8 cellular contexts compared by ENCODE assay signal in the genomic region with DNA sequence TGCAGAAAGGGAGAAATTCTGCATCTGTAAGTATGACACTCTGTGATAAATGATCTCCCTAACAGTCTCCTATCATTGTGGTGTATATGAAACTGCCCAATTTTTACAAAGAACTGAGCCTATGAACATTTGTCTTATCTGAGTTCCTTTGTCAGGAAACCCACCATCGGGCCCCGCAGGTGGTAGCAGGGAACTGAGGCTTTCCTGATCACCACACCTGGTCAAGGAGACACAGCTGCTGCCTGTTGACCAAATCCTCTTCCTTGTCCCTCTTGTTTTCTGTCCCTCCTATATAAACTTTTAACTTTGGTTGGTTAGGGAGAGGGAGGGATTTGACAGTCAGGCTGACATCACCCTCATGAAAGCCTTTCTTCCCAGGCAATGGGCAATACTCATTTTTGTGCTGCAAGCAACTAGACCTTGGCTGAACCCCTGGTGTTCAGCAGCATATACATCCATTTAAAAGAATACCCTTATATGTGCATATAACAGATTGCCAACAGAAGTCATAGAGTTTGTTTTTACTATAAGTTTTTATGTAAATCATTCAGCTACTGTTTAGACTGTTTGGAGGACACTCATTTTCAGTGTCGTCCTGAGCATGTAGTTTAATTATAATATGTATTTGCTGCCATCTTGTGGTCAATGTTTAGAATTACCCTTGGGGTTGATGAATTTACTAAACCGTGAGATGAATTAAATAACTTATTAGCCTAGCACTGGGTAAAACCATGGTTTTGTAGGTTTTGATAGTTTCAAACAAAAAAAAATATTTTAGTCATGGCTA. TPM values are rescaled to one million over a fixed set of nuclear protein-coding genes. Genes with fewer than 3 reads are reported as not detected.
DNase-seq lines count a peak whose midpoint lies in the region; ATAC-seq and TF ChIP-seq lines count a peak whose summit lies in the region.

No MANE protein-coding gene starts in this region.

- no peaks in the 10 kb centered on the region for H3K36me3 ChIP-seq in mammary epithelial cell (ENCODE audit: insufficient read depth, low read length)

- H3K36me3 Mint-ChIP-seq in activated naive CD8-positive, alpha-beta T cell treated with anti-CD3 and anti-CD28 coated beads for 36 hours: no peaks in the 10 kb centered on the region

- BruUV-seq in mammary epithelial cell (replicated peaks; lab: Mats Ljungman, UMichigan): no TSS peak

- in situ Hi-C loops in mammary epithelial cell (cut with MboI; ENCODE audit: low sequenced_read_pairs in 2 of 2): no loop called here

- ATAC-seq in GM21390 (IDR thresholded peaks at IDR 0.05; ENCODE audit: unreplicated experiment): peak; percentile 89
- peak; percentile 76 for ATAC-seq in HG03558 (IDR thresholded peaks at IDR 0.05; ENCODE audit: extremely low read depth, unreplicated experiment)
- ATAC-seq in left lobe of liver: peak; percentile 97

- intact Hi-C loops in mammary epithelial cell (cut with micrococcal nuclease): loop anchor here (1.0 to 2.0 kb wide), 3 partner anchors 226 to 396 kb away; no protein-coding TSS in a partner anchor

- H3K27ac ChIP-seq in mammary epithelial cell (ENCODE audit: insufficient read depth, low read depth, low read length): no peak overlapping the region

- no peaks in the 10 kb centered on the region for H3K27me3 ChIP-seq in mammary epithelial cell (ENCODE audit: insufficient read depth, low read length)

- DNase-seq in EL (peak; percentile 39), NCI-H748 (lab: John Stamatoyannopoulos, UW; ENCODE audit: unreplicated experiment) (peak; percentile 73), mammary epithelial cell (peak; percentile 20), left lobe of liver (ENCODE audit: low spot score) (no peak)
- no peak for DNase-seq in activated naive CD8-positive, alpha-beta T cell treated with anti-CD3 and anti-CD28 coated beads for 36 hours
- DNase-seq in stimulated activated CD8-positive, alpha-beta memory T cell treated with anti-CD3 and anti-CD28 coated beads, Interleukin-4, amount 100 ng/mL, for 48 hours: no peak

- TF ChIP-seq CTCF in mammary epithelial cell (conservative IDR thresholded peaks at IDR 0.05 in 1 of 2, IDR thresholded peaks at IDR 0.05 in 1 of 2; ENCODE audit: extremely low read depth in 1 of 2, insufficient read depth in 1 of 2, low read depth in 1 of 2, low read length in 2 of 2): peak; percentile 45 to 55

- WGBS in mammary epithelial cell (ENCODE audit: low coverage, missing lambda C conversion rate): 45% methylated on average over 4 of the region's 4 CpGs

- dilution Hi-C loops in mammary epithelial cell (cut with HindIII; ENCODE audit: low sequenced_read_pairs): no loop called here

- no peak overlapping the region for H3K9ac ChIP-seq in mammary epithelial cell (ENCODE audit: insufficient read depth, low read length)

- H3K4me3 Mint-ChIP-seq in activated naive CD8-positive, alpha-beta T cell treated with anti-CD3 and anti-CD28 coated beads for 36 hours: no peak overlapping the region

- no peak overlapping the region for H3K27ac Mint-ChIP-seq in activated naive CD8-positive, alpha-beta T cell treated with anti-CD3 and anti-CD28 coated beads for 36 hours

- no peak overlapping the region for H3K4me3 ChIP-seq in mammary epithelial cell (replicated peaks in 1 of 3; ENCODE audit: insufficient read depth in 1 of 3, low read depth in 2 of 3, low read length in 3 of 3)

- H3K4me2 ChIP-seq in mammary epithelial cell (ENCODE audit: insufficient read depth, low read depth, low read length): no peak overlapping the region

- CTCF ChIA-PET in mammary epithelial cell (lab: Charles Lee; ENCODE audit: low non-redundant PET): no interaction called here

- H3K9me3 Mint-ChIP-seq in activated naive CD8-positive, alpha-beta T cell treated with anti-CD3 and anti-CD28 coated beads for 36 hours: no peaks in the 10 kb centered on the region

- H3K27me3 Mint-ChIP-seq in activated naive CD8-positive, alpha-beta T cell treated with anti-CD3 and anti-CD28 coated beads for 36 hours: no peaks in the 10 kb centered on the region

- H4K20me1 ChIP-seq in mammary epithelial cell (ENCODE audit: insufficient read depth, low read length): no peaks in the 10 kb centered on the region

- H3K9me3 ChIP-seq in mammary epithelial cell (replicated peaks; ENCODE audit: insufficient read depth, low read length): no peaks in the 10 kb centered on the region

- no peaks in the 10 kb centered on the region for H3K4me1 Mint-ChIP-seq in activated naive CD8-positive, alpha-beta T cell treated with anti-CD3 and anti-CD28 coated beads for 36 hours

- no peak overlapping the region for H2AFZ ChIP-seq in mammary epithelial cell (ENCODE audit: low read depth, low read length)

- H3K79me2 ChIP-seq in mammary epithelial cell (ENCODE audit: insufficient read depth, low read length): no peaks in the 10 kb centered on the region

- H3K4me1 ChIP-seq in mammary epithelial cell (ENCODE audit: insufficient read depth, low read length): no peaks in the 10 kb centered on the region

RNA-seq across cellular contexts. Expression of gene CRISP1, which starts 17.0 kb away (rescaled TPM):
- total RNA-seq in mammary epithelial cell (not detected), left lobe of liver (not detected)
- polyA plus RNA-seq in mammary epithelial cell: not detected
- polyA minus RNA-seq in mammary epithelial cell: not detected
- total RNA-seq in activated naive CD8-positive, alpha-beta T cell treated with anti-CD3 and anti-CD28 coated beads for 36 hours: not detected

Comparison
In these comparisons a context has a peak if more than half of its experiments do, and no peak if none do; other contexts are left out.
1. DNase-seq: peak in EL (single experiment), NCI-H748 (single experiment) and mammary epithelial cell (single experiment); none in left lobe of liver (single experiment), activated naive CD8-positive, alpha-beta T cell treated with anti-CD3 and anti-CD28 coated beads for 36 hours (single experiment) and stimulated activated CD8-positive, alpha-beta memory T cell treated with anti-CD3 and anti-CD28 coated beads, Interleukin-4, amount 100 ng/mL, for 48 hours (single experiment).
2. Peak in every context shown above with its lines, with median percentiles within 50 percentile points of each other: ATAC-seq.